In genomic region chr1:161725888-161726630, GRCh38 we compare ENCODE assay signal across 8 cellular contexts. TPM values are rescaled to one million over a fixed set of nuclear protein-coding genes. Genes with fewer than 3 reads are reported as not detected.
A peak's percentile ranks its signal among the peaks of the same experiment; 100 is the strongest.
DNase-seq lines count a peak whose midpoint lies in the region; ATAC-seq and TF ChIP-seq lines count a peak whose summit lies in the region.

No MANE protein-coding gene starts in this region.

- H3K36me3 Mint-ChIP-seq in CD8-positive, alpha-beta T cell: peaks cover 2% of the 10 kb centered on the region
- peaks cover 3% of the 10 kb centered on the region for H3K36me3 Mint-ChIP-seq in IgD-negative memory B cell
- no peaks in the 10 kb centered on the region for H3K36me3 Mint-ChIP-seq in T-helper 17 cell (ENCODE audit: low read depth)
- H3K36me3 Mint-ChIP-seq in MCF 10A (ENCODE audit: insufficient read depth, unreplicated experiment): no peaks in the 10 kb centered on the region

- H3K27ac ChIP-seq in CD8-positive, alpha-beta T cell (ENCODE audit: low read depth, low read length): peak overlapping the region; percentile 51
- peak overlapping the region; percentile 29 to 95 (median 85) for H3K27ac ChIP-seq in skin epidermis

- no peak for TF ChIP-seq CTCF in CD8-positive, alpha-beta T cell (IDR thresholded peaks at IDR 0.05)
- TF ChIP-seq CTCF in MCF 10A (IDR thresholded peaks at IDR 0.05; ENCODE audit: unreplicated experiment): peak; percentile 23

- POLR2A ChIA-PET in CD8-positive, alpha-beta T cell (lab: Charles Lee): interaction anchor here (0.8 to 3.0 kb wide), 11 partner anchors 10 to 195 kb away, joined by 3 to 52 read pairs (median 5); partner anchors contain the start of gene DUSP12
- POLR2A ChIA-PET in MCF 10A (lab: Yijun Ruan, JAX): interaction anchor here (0.6 to 5.9 kb wide), 24 partner anchors 9 to 715 kb away, joined by 3 to 119 read pairs (median 6); partner anchors contain the start of genes ATF6, DEDD, DUSP12 and FCRLA

- no peaks in the 10 kb centered on the region for H3K9me3 Mint-ChIP-seq in CD8-positive, alpha-beta T cell
- H3K9me3 Mint-ChIP-seq in IgD-negative memory B cell (no peaks in the 10 kb centered on the region), MCF 10A (ENCODE audit: unreplicated experiment) (no peaks in the 10 kb centered on the region)

- peak; percentile 40 for ATAC-seq in CD8-positive, alpha-beta T cell
- ATAC-seq in GM19455 (IDR thresholded peaks at IDR 0.05; ENCODE audit: unreplicated experiment) (peak; percentile 14), T-helper 17 cell (peak; percentile 44), GM18520 (IDR thresholded peaks at IDR 0.05; ENCODE audit: unreplicated experiment) (no peak)

- peaks cover 38% of the 10 kb centered on the region for H3K4me1 Mint-ChIP-seq in CD8-positive, alpha-beta T cell (ENCODE audit: low read depth)
- peaks cover 24 to 40% (median 25%) of the 10 kb centered on the region in 3 donors for H3K4me1 Mint-ChIP-seq in IgD-negative memory B cell
- peaks cover 41% of the 10 kb centered on the region for H3K4me1 Mint-ChIP-seq in T-helper 17 cell
- H3K4me1 Mint-ChIP-seq in MCF 10A (ENCODE audit: insufficient read depth, unreplicated experiment): peaks cover 43% of the 10 kb centered on the region

- H3K36me3 ChIP-seq in CD8-positive, alpha-beta T cell (ENCODE audit: insufficient read depth, low read length): no peaks in the 10 kb centered on the region

- H3K4me3 Mint-ChIP-seq in CD8-positive, alpha-beta T cell: peak overlapping the region; percentile 95
- H3K4me3 Mint-ChIP-seq in IgD-negative memory B cell (peak overlapping the region; percentile 94 to 98 (median 96)), T-helper 17 cell (peak overlapping the region; percentile 98), MCF 10A (ENCODE audit: unreplicated experiment) (peak overlapping the region; percentile 91)

- H3K27me3 ChIP-seq in CD8-positive, alpha-beta T cell (ENCODE audit: insufficient read depth, low read length): no peaks in the 10 kb centered on the region

- H3K4me1 ChIP-seq in CD8-positive, alpha-beta T cell (ENCODE audit: insufficient read depth, low read length): peaks cover 30% of the 10 kb centered on the region

- peak; percentile 4 to 72 (median 35) for DNase-seq in CD8-positive, alpha-beta T cell
- DNase-seq in T-helper 17 cell (peak; percentile 11 to 20 (median 14)), MCF 10A (ENCODE audit: unreplicated experiment) (peak; percentile 67), iPS-NIHi11 (ENCODE audit: low spot score) (peak; percentile 35)

- H3K4me3 ChIP-seq in CD8-positive, alpha-beta T cell (ENCODE audit: low read depth, low read length): peak overlapping the region; percentile 92
- H3K4me3 ChIP-seq in skin epidermis: peak overlapping the region; percentile 58 to 85 (median 76)

- intact Hi-C loops in CD8-positive, alpha-beta T cell (cut with DNase I, micrococcal nuclease): loop anchor here (2.0 to 5.0 kb wide), 4 partner anchors 15 to 195 kb away; partner anchors contain the start of gene DUSP12 (in 1 of the 2)
- intact Hi-C loops in MCF 10A (cut with micrococcal nuclease): no loop called here

- no peaks in the 10 kb centered on the region for H3K9me3 ChIP-seq in CD8-positive, alpha-beta T cell (ENCODE audit: low read length)
- no peaks in the 10 kb centered on the region for H3K9me3 ChIP-seq in T-helper 17 cell (ENCODE audit: control insufficient read depth, low read length, poor library complexity, severe bottlenecking)

- no peaks in the 10 kb centered on the region for H3K27me3 Mint-ChIP-seq in CD8-positive, alpha-beta T cell (ENCODE audit: low read depth)
- H3K27me3 Mint-ChIP-seq in IgD-negative memory B cell (no peaks in the 10 kb centered on the region), T-helper 17 cell (no peaks in the 10 kb centered on the region), MCF 10A (ENCODE audit: insufficient read depth, unreplicated experiment) (no peaks in the 10 kb centered on the region)

- peak overlapping the region; percentile 91 for H3K27ac Mint-ChIP-seq in CD8-positive, alpha-beta T cell
- H3K27ac Mint-ChIP-seq in IgD-negative memory B cell: peak overlapping the region; percentile 76 to 97 (median 90)
- peak overlapping the region; percentile 65 for H3K27ac Mint-ChIP-seq in T-helper 17 cell
- peak overlapping the region; percentile 6 for H3K27ac Mint-ChIP-seq in MCF 10A (ENCODE audit: low read depth, unreplicated experiment)

- TSS peak; percentile 40 for BruUV-seq in MCF 10A (replicated peaks; lab: Mats Ljungman, UMichigan)

- CTCF ChIA-PET in CD8-positive, alpha-beta T cell (lab: Charles Lee): interaction anchor here (0.8 to 6.3 kb wide), 7 partner anchors 9 to 239 kb away, joined by 3 to 70 read pairs (median 5); partner anchors contain the start of genes DUSP12 and FCRLA
- CTCF ChIA-PET in MCF 10A (lab: Yijun Ruan, JAX): interaction anchor here (0.6 to 8.6 kb wide), 21 partner anchors 8 to 1969 kb away, joined by 3 to 121 read pairs (median 4); partner anchors contain the start of genes DUSP12 and FCRLA

RNA-seq across cellular contexts. Expression of gene FCRLB, which starts 4.7 kb away (rescaled TPM):
- under 1 TPM; 0.24 to 0.33 TPM for total RNA-seq in CD8-positive, alpha-beta T cell
- polyA plus RNA-seq in IgD-negative memory B cell: 11.1 TPM
- under 1 TPM; 0.16 to 0.60 TPM for total RNA-seq in T-helper 17 cell
- 1.1 and 1.3 TPM in 2 replicates for total RNA-seq in MCF 10A (2022)

RNA-seq across cellular contexts. Expression of gene FCRLA, which starts 19.0 kb away (rescaled TPM):
- total RNA-seq in CD8-positive, alpha-beta T cell: not detected
- 445 TPM for polyA plus RNA-seq in IgD-negative memory B cell
- 1 to 10 TPM in 1 of 2 donors, not detected in 1; 3.5 TPM for total RNA-seq in T-helper 17 cell
- 0.30 and 0.47 TPM in 2 replicates for total RNA-seq in MCF 10A (2022)

RNA-seq across cellular contexts. Expression of gene DUSP12, which starts 23.5 kb away (rescaled TPM):
- 10 to 100 TPM; 27.9 to 31.1 TPM for total RNA-seq in CD8-positive, alpha-beta T cell
- polyA plus RNA-seq in IgD-negative memory B cell: 47.3 TPM
- total RNA-seq in T-helper 17 cell (10 to 100 TPM; 17.2 to 24.8 TPM), MCF 10A (2022) (57.0 and 65.0 TPM in 2 replicates)

RNA-seq across cellular contexts. Expression of gene ATF6, which starts 40.1 kb away (rescaled TPM):
- total RNA-seq in CD8-positive, alpha-beta T cell: 10 to 100 TPM; 10.5 to 11.6 TPM
- polyA plus RNA-seq in IgD-negative memory B cell: 14.3 TPM
- total RNA-seq in T-helper 17 cell: 10 to 100 TPM; 17.0 to 18.6 TPM
- 56.3 and 71.8 TPM in 2 replicates for total RNA-seq in MCF 10A (2022)

Comparison
In these comparisons a context has a peak if more than half of its experiments do, and no peak if none do; other contexts are left out.
1. DNase-seq: peak in every context shown above with its lines; median percentile 67 in MCF 10A; 35 in CD8-positive, alpha-beta T cell; 35 in iPS-NIHi11; 14 in T-helper 17 cell.
2. H3K27ac Mint-ChIP-seq: peak in every context shown above with its lines; median percentile 91 in CD8-positive, alpha-beta T cell; 90 in IgD-negative memory B cell; 65 in T-helper 17 cell; 6 in MCF 10A.